ENCODE assay signal across 9 cellular contexts in genomic region chr3:98612587-98612986, GRCh38. TPM values are rescaled to one million over a fixed set of nuclear protein-coding genes. Genes with fewer than 3 reads are reported as not detected.
A peak's percentile ranks its signal among the peaks of the same experiment; 100 is the strongest.
DNase-seq lines count a peak whose midpoint lies in the region; ATAC-seq and TF ChIP-seq lines count a peak whose summit lies in the region.
"Had no signal": no experiment of that assay in that cellular context is flagged by ENCODE, and none has a peak within 500 bp of the region (broad histone marks: within the 10 kb centered on the region; RNA-seq: fewer than 3 reads in every experiment).

No MANE protein-coding gene starts in this region.

- H3K9me3 ChIP-seq in WERI-Rb-1 (ENCODE audit: severe bottlenecking) (no peaks in the 10 kb centered on the region), upper lobe of right lung (no peaks in the 10 kb centered on the region), T-helper 17 cell (ENCODE audit: control insufficient read depth, low read length, poor library complexity, severe bottlenecking) (no peaks in the 10 kb centered on the region)

- POLR2A ChIA-PET in activated CD4-positive, alpha-beta memory T cell treated with anti-CD3 and anti-CD28 coated beads, Interleukin-2, amount 10 ng/mL, durations not matched to agents 7 days and 5 days (lab: Charles Lee): no interaction called here

- TF ChIP-seq CTCF in WERI-Rb-1 (IDR thresholded peaks at IDR 0.05; ENCODE audit: low read depth, low read length) (peak; percentile 37; the same call in 1 of the 2 replicates), upper lobe of right lung (IDR thresholded peaks at IDR 0.05) (no peak)

- no peaks in the 10 kb centered on the region for H3K4me1 Mint-ChIP-seq in T-helper 17 cell
- H3K4me1 Mint-ChIP-seq in activated CD4-positive, alpha-beta memory T cell treated with anti-CD3 and anti-CD28 coated beads, Interleukin-2, amount 10 ng/mL, durations not matched to agents 7 days and 5 days: no peaks in the 10 kb centered on the region

- H3K4me3 ChIP-seq in WERI-Rb-1 (ENCODE audit: low read depth, low read length): no peak overlapping the region
- no peak overlapping the region for H3K4me3 ChIP-seq in upper lobe of right lung

- H3K27ac ChIP-seq in WERI-Rb-1 (no peak overlapping the region), upper lobe of right lung (no peak overlapping the region)
- H3K27ac ChIP-seq: parathyroid adenoma had no signal

- no peak overlapping the region for H3K27ac Mint-ChIP-seq in T-helper 17 cell
- no peak overlapping the region for H3K27ac Mint-ChIP-seq in activated CD4-positive, alpha-beta memory T cell treated with anti-CD3 and anti-CD28 coated beads, Interleukin-2, amount 10 ng/mL, durations not matched to agents 7 days and 5 days

- H3K27me3 ChIP-seq in WERI-Rb-1 (ENCODE audit: insufficient read depth, low read depth, severe bottlenecking): peaks cover 21% of the 10 kb centered on the region
- no peaks in the 10 kb centered on the region for H3K27me3 ChIP-seq in upper lobe of right lung

- no peak overlapping the region for H3K4me3 Mint-ChIP-seq in T-helper 17 cell
- H3K4me3 Mint-ChIP-seq in activated CD4-positive, alpha-beta memory T cell treated with anti-CD3 and anti-CD28 coated beads, Interleukin-2, amount 10 ng/mL, durations not matched to agents 7 days and 5 days: no peak overlapping the region

- CTCF ChIA-PET in activated CD4-positive, alpha-beta memory T cell treated with anti-CD3 and anti-CD28 coated beads, Interleukin-2, amount 10 ng/mL, durations not matched to agents 7 days and 5 days (lab: Charles Lee): interaction anchor here (1.4 to 1.7 kb wide), 2 partner anchors 9 to 11 kb away, joined by 4 to 8 read pairs; no protein-coding TSS in a partner anchor

- peak; percentile 50 for ATAC-seq in HG03095 (IDR thresholded peaks at IDR 0.05; ENCODE audit: unreplicated experiment)
- ATAC-seq in upper lobe of right lung: peak; percentile 24
- ATAC-seq in T-helper 17 cell: no peak

- no peaks in the 10 kb centered on the region for H3K4me1 ChIP-seq in upper lobe of right lung
- H3K4me1 ChIP-seq: parathyroid adenoma had no signal

- H3K36me3 ChIP-seq in WERI-Rb-1: no peaks in the 10 kb centered on the region
- no peaks in the 10 kb centered on the region for H3K36me3 ChIP-seq in upper lobe of right lung

- DNase-seq in stimulated activated CD4-positive, alpha-beta T cell treated with anti-CD3 and anti-CD28 coated beads, Interleukin-15, amount 100 ng/mL, for 24 hours: peak; percentile 25
- no peak for DNase-seq in stimulated activated CD4-positive, alpha-beta T cell treated with anti-CD3 and anti-CD28 coated beads, Interleukin-4, amount 100 ng/mL, for 4 hours
- DNase-seq in WERI-Rb-1 (peak; percentile 16), upper lobe of right lung (no peak), NCI-H345 (lab: John Stamatoyannopoulos, UW) (no peak), T-helper 17 cell (no peak)
- no peak for DNase-seq in activated CD4-positive, alpha-beta memory T cell treated with anti-CD3 and anti-CD28 coated beads, Interleukin-2, amount 10 ng/mL, durations not matched to agents 7 days and 5 days

- H3K9me3 Mint-ChIP-seq in activated CD4-positive, alpha-beta memory T cell treated with anti-CD3 and anti-CD28 coated beads, Interleukin-2, amount 10 ng/mL, durations not matched to agents 7 days and 5 days: no peaks in the 10 kb centered on the region

- no peaks in the 10 kb centered on the region for H3K36me3 Mint-ChIP-seq in T-helper 17 cell (ENCODE audit: low read depth)
- H3K36me3 Mint-ChIP-seq in activated CD4-positive, alpha-beta memory T cell treated with anti-CD3 and anti-CD28 coated beads, Interleukin-2, amount 10 ng/mL, durations not matched to agents 7 days and 5 days (ENCODE audit: low read depth): no peaks in the 10 kb centered on the region

- intact Hi-C loops in upper lobe of right lung (cut with DNase I): no loop called here

- peaks cover 6% of the 10 kb centered on the region for H3K27me3 Mint-ChIP-seq in T-helper 17 cell
- peaks cover 21% of the 10 kb centered on the region for H3K27me3 Mint-ChIP-seq in activated CD4-positive, alpha-beta memory T cell treated with anti-CD3 and anti-CD28 coated beads, Interleukin-2, amount 10 ng/mL, durations not matched to agents 7 days and 5 days

RNA-seq across cellular contexts. Expression of gene CPOX, which starts 19.2 kb away (rescaled TPM):
- 15.8 TPM for total RNA-seq in upper lobe of right lung
- total RNA-seq in T-helper 17 cell: 10 to 100 TPM; 17.1 to 19.8 TPM
- 10 to 100 TPM; 75.9 to 78.0 TPM for total RNA-seq in activated CD4-positive, alpha-beta memory T cell treated with anti-CD3 and anti-CD28 coated beads, Interleukin-2, amount 10 ng/mL, durations not matched to agents 7 days and 5 days

Comparison
In these comparisons a context has a peak if more than half of its experiments do, and no peak if none do; other contexts are left out.
1. DNase-seq: peak in stimulated activated CD4-positive, alpha-beta T cell treated with anti-CD3 and anti-CD28 coated beads, Interleukin-15, amount 100 ng/mL, for 24 hours (single experiment) and WERI-Rb-1 (single experiment); none in stimulated activated CD4-positive, alpha-beta T cell treated with anti-CD3 and anti-CD28 coated beads, Interleukin-4, amount 100 ng/mL, for 4 hours (0 of 2), upper lobe of right lung (single experiment), NCI-H345 (single experiment), T-helper 17 cell (0 of 3) and activated CD4-positive, alpha-beta memory T cell treated with anti-CD3 and anti-CD28 coated beads, Interleukin-2, amount 10 ng/mL, durations not matched to agents 7 days and 5 days (single experiment).